Comparison of ENCODE assay signal across 10 cellular contexts in the genomic region with DNA sequence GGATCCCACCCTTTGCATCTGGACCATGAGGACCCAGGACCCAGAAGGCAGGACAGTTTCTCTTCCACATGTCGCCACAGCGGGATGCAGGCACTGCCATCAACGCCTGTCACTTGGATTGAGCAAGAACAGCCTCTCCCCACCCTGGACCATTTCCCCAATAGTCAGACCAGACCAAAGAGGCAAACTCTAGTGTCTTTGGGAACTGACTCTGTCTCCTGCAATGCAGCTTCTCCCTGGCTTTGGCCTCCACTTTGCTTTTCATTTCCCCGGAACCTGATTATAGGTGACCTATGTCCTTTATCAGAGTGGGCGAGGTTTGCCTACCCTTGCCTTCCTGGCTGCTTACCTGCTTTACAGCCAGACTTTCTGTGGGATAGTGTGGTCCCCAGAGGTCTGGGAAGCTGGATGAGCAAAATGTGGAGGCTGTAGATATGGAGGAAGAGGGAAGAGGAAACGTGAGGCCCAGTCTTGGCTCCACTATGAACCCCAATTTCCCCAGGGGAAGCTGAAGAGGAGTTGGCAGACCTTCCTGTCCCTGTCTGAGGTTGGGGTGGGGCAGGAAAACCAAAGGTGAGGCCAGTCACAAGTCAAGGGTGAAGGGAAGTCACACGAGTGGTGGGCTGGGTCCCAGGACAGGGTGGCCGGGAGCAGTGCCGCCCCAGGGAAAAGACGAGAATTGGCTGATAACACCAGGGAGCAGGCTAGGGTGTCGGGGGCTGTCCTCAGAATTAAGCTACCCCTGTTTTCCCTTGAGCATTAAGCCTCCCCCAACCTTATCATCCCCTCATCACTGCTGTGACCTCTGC. TPM values are rescaled to one million over a fixed set of nuclear protein-coding genes. Genes with fewer than 3 reads are reported as not detected.
DNase-seq lines count a peak whose midpoint lies in the region; TF ChIP-seq lines count a peak whose summit lies in the region.
"Had no signal": no experiment of that assay in that cellular context is flagged by ENCODE, and none has a peak within 500 bp of the region (broad histone marks: within the 10 kb centered on the region; RNA-seq: fewer than 3 reads in every experiment).

No MANE protein-coding gene starts in this region.

- intact Hi-C loops in dendritic cell treated with granulocyte-macrophage colony-stimulating factor and Interleukin-4, amounts not matched to agents 40 ng/mL and 50 ng/mL, for 4 days (cut with micrococcal nuclease), result loop anchor here (5.0 to 10.0 kb wide), 3 partner anchors 46 to 189 kb away; no protein-coding TSS in a partner anchor
- intact Hi-C loops in spleen (cut with DNase I; ENCODE audit: low total_unique reads), result no loop called here

- peak overlapping the region; percentile 8 for H3K4me3 Mint-ChIP-seq in activated CD4-positive, alpha-beta T cell treated with anti-CD3 and anti-CD28 coated beads, Interleukin-2, amount 10 ng/mL, durations not matched to agents 7 days and 5 days
- peak overlapping the region; percentile 85 for H3K4me3 Mint-ChIP-seq in dendritic cell treated with granulocyte-macrophage colony-stimulating factor and Interleukin-4, amounts not matched to agents 40 ng/mL and 50 ng/mL, for 4 days

- peak overlapping the region in 7 of 8 donors; percentile 24 to 70 (median 39) for H3K27ac ChIP-seq in spleen
- H3K27ac ChIP-seq: thyroid gland had no signal

- H3K4me1 Mint-ChIP-seq in activated CD4-positive, alpha-beta T cell treated with anti-CD3 and anti-CD28 coated beads, Interleukin-2, amount 10 ng/mL, durations not matched to agents 7 days and 5 days, result peaks cover 77% of the 10 kb centered on the region
- peaks cover 74% of the 10 kb centered on the region for H3K4me1 Mint-ChIP-seq in dendritic cell treated with granulocyte-macrophage colony-stimulating factor and Interleukin-4, amounts not matched to agents 40 ng/mL and 50 ng/mL, for 4 days (ENCODE audit: low read depth)

- H3K9me3 ChIP-seq in spleen, result no peaks in the 10 kb centered on the region
- H3K9me3 ChIP-seq: thyroid gland had no signal

- CTCF ChIA-PET in activated CD4-positive, alpha-beta T cell treated with anti-CD3 and anti-CD28 coated beads, Interleukin-2, amount 10 ng/mL, durations not matched to agents 7 days and 5 days (lab: Charles Lee), result interaction anchor here (14.6 kb wide), 1 partner anchor 14 kb away, joined by 170 read pairs; no protein-coding TSS in a partner anchor

- TF ChIP-seq CTCF in spleen (IDR thresholded peaks at IDR 0.05 in 8 of 11, conservative IDR thresholded peaks at IDR 0.05 in 3 of 11), result no peak

- no peaks in the 10 kb centered on the region for H3K9me3 Mint-ChIP-seq in activated CD4-positive, alpha-beta T cell treated with anti-CD3 and anti-CD28 coated beads, Interleukin-2, amount 10 ng/mL, durations not matched to agents 7 days and 5 days
- no peaks in the 10 kb centered on the region for H3K9me3 Mint-ChIP-seq in dendritic cell treated with granulocyte-macrophage colony-stimulating factor and Interleukin-4, amounts not matched to agents 40 ng/mL and 50 ng/mL, for 4 days

- no peak for TF ChIP-seq POLR2A in spleen (IDR thresholded peaks at IDR 0.05)

- DNase-seq in activated CD4-positive, alpha-beta T cell treated with anti-CD3 and anti-CD28 coated beads, Interleukin-2, amount 10 ng/mL, durations not matched to agents 7 days and 5 days, result no peak
- no peak for DNase-seq in activated CD4-positive, alpha-beta T cell treated with anti-CD3 and anti-CD28 coated beads for 4 hours
- DNase-seq in NOMO-1 treated with dmso at 0.1 percent for 144 hours (lab: John Stamatoyannopoulos, UW; ENCODE audit: unreplicated experiment) (peak; percentile 46), spleen (no peak), NCI-H82 treated with DMSO at 0.1 percent for 48 hours (lab: John Stamatoyannopoulos, UW; ENCODE audit: unreplicated experiment) (no peak), SW480 (ENCODE audit: low spot score) (no peak), NCI-H1092 (lab: John Stamatoyannopoulos, UW) (no peak)
- DNase-seq: NCI-H2029 treated with DMSO at 0.1 percent for 48 hours had no signal

- POLR2A ChIA-PET in activated CD4-positive, alpha-beta T cell treated with anti-CD3 and anti-CD28 coated beads, Interleukin-2, amount 10 ng/mL, durations not matched to agents 7 days and 5 days (lab: Charles Lee), result no interaction called here

- H3K36me3 ChIP-seq in spleen, result no peaks in the 10 kb centered on the region
- H3K36me3 ChIP-seq: thyroid gland had no signal

- peaks cover 16% of the 10 kb centered on the region for H3K36me3 Mint-ChIP-seq in activated CD4-positive, alpha-beta T cell treated with anti-CD3 and anti-CD28 coated beads, Interleukin-2, amount 10 ng/mL, durations not matched to agents 7 days and 5 days (ENCODE audit: low read depth)
- H3K36me3 Mint-ChIP-seq in dendritic cell treated with granulocyte-macrophage colony-stimulating factor and Interleukin-4, amounts not matched to agents 40 ng/mL and 50 ng/mL, for 4 days (ENCODE audit: low read depth), result peaks cover 82% of the 10 kb centered on the region

- H3K27me3 Mint-ChIP-seq in activated CD4-positive, alpha-beta T cell treated with anti-CD3 and anti-CD28 coated beads, Interleukin-2, amount 10 ng/mL, durations not matched to agents 7 days and 5 days, result peaks cover 12% of the 10 kb centered on the region
- peaks cover 15% of the 10 kb centered on the region for H3K27me3 Mint-ChIP-seq in dendritic cell treated with granulocyte-macrophage colony-stimulating factor and Interleukin-4, amounts not matched to agents 40 ng/mL and 50 ng/mL, for 4 days

- H3K4me1 ChIP-seq in spleen, result peaks cover 27 to 80% (median 62%) of the 10 kb centered on the region in 6 donors

- H3K27me3 ChIP-seq in spleen (replicated peaks in 1 of 7), result peaks cover 0 to 73% (median 4%) of the 10 kb centered on the region in 7 donors
- H3K27me3 ChIP-seq: thyroid gland had no signal

- WGBS in spleen, 5 donors, result 56 to 79% (median 62%) methylated on average over 11 of the region's 11 CpGs

- peak overlapping the region; percentile 64 for H3K27ac Mint-ChIP-seq in activated CD4-positive, alpha-beta T cell treated with anti-CD3 and anti-CD28 coated beads, Interleukin-2, amount 10 ng/mL, durations not matched to agents 7 days and 5 days
- peak overlapping the region; percentile 83 for H3K27ac Mint-ChIP-seq in dendritic cell treated with granulocyte-macrophage colony-stimulating factor and Interleukin-4, amounts not matched to agents 40 ng/mL and 50 ng/mL, for 4 days

- peak overlapping the region in 1 of 8 donors; percentile 13 for H3K4me3 ChIP-seq in spleen
- H3K4me3 ChIP-seq: thyroid gland had no signal

RNA-seq across cellular contexts. Expression of a gene that starts 3.3 kb away (rescaled TPM):
- total RNA-seq in activated CD4-positive, alpha-beta T cell treated with anti-CD3 and anti-CD28 coated beads, Interleukin-2, amount 10 ng/mL, durations not matched to agents 7 days and 5 days, result 10 to 100 TPM; 16.4 to 17.3 TPM
- 10 to 100 TPM in 1 of 7 donors, 1 to 10 TPM in 6; 5.5 to 10.5 (median 6.4) TPM for total RNA-seq in spleen
- polyA plus RNA-seq in spleen, result under 1 TPM; 0.70 to 0.89 (median 0.83) TPM
